In genomic region chr5:151150484-151151262, GRCh38 we compare ENCODE assay signal across 8 cellular contexts. TPM values are rescaled to one million over a fixed set of nuclear protein-coding genes. Genes with fewer than 3 reads are reported as not detected.
A peak's percentile ranks its signal among the peaks of the same experiment; 100 is the strongest.
DNase-seq lines count a peak whose midpoint lies in the region; ATAC-seq and TF ChIP-seq lines count a peak whose summit lies in the region.

No MANE protein-coding gene starts in this region.

- H3K27ac Mint-ChIP-seq in stimulated activated memory B cell treated with anti-CD40 and anti-IgM and Interleukin-4, amounts not matched to agents 10 μg/mL and 1 μg/mL and 100 μg/mL, for 72 hours = peak overlapping the region; percentile 99
- no peak overlapping the region for H3K27ac Mint-ChIP-seq in Calu3 (ENCODE audit: unreplicated experiment)

- no peaks in the 10 kb centered on the region for H3K9me3 ChIP-seq in mesodermal cell (ENCODE audit: control insufficient read depth, low read length)

- H3K36me3 ChIP-seq in mesodermal cell (ENCODE audit: control insufficient read depth, insufficient read depth, low read length) = peaks cover 72% of the 10 kb centered on the region

- H3K27me3 Mint-ChIP-seq in stimulated activated memory B cell treated with anti-CD40 and anti-IgM and Interleukin-4, amounts not matched to agents 10 μg/mL and 1 μg/mL and 100 μg/mL, for 72 hours = no peaks in the 10 kb centered on the region
- H3K27me3 Mint-ChIP-seq in Calu3 (ENCODE audit: unreplicated experiment) = no peaks in the 10 kb centered on the region

- H3K27ac ChIP-seq in mesodermal cell (ENCODE audit: low read depth, low read length, severe bottlenecking) = peak overlapping the region; percentile 77

- intact Hi-C loops in Calu3 (cut with micrococcal nuclease; ENCODE audit: unreplicated experiment) = no loop called here

- H3K4me3 ChIP-seq in cardiac fibroblast (replicated peaks in 1 of 2; ENCODE audit: low read depth in 2 of 2, low read length in 2 of 2) (no peak overlapping the region), mesodermal cell (ENCODE audit: extremely low read depth, insufficient read depth, low read length, poor library complexity, severe bottlenecking) (no peak overlapping the region)

- no TSS peak for BruUV-seq in Calu3 (replicated peaks; lab: Mats Ljungman, UMichigan)

- peaks cover 25% of the 10 kb centered on the region for H3K4me1 ChIP-seq in mesodermal cell (ENCODE audit: control insufficient read depth, insufficient read depth, low read length, poor library complexity, severe bottlenecking)

- no peaks in the 10 kb centered on the region for H3K9me3 Mint-ChIP-seq in stimulated activated memory B cell treated with anti-CD40 and anti-IgM and Interleukin-4, amounts not matched to agents 10 μg/mL and 1 μg/mL and 100 μg/mL, for 72 hours
- no peaks in the 10 kb centered on the region for H3K9me3 Mint-ChIP-seq in Calu3 (ENCODE audit: low read depth, unreplicated experiment)

- peak overlapping the region; percentile 64 for H3K4me3 Mint-ChIP-seq in stimulated activated memory B cell treated with anti-CD40 and anti-IgM and Interleukin-4, amounts not matched to agents 10 μg/mL and 1 μg/mL and 100 μg/mL, for 72 hours
- no peak overlapping the region for H3K4me3 Mint-ChIP-seq in Calu3 (ENCODE audit: low read depth, unreplicated experiment)

- DNase-seq in AG08396 (ENCODE audit: low spot score) = peak; percentile 36
- peak in 4 of 5 experiments; percentile 30 to 90 (median 70) for DNase-seq in T-helper 2 cell
- DNase-seq in cardiac fibroblast (ENCODE audit: low read depth in 2 of 2) = peak; percentile 36 to 60
- no peak for DNase-seq in Calu3

- CTCF ChIA-PET in Calu3 (lab: Charles Lee) = interaction anchor here (0.7 to 2.5 kb wide), 4 partner anchors 13 to 274 kb away, joined by 3 to 10 read pairs (median 3); no protein-coding TSS in a partner anchor

- peaks cover 100% of the 10 kb centered on the region for H3K4me1 Mint-ChIP-seq in stimulated activated memory B cell treated with anti-CD40 and anti-IgM and Interleukin-4, amounts not matched to agents 10 μg/mL and 1 μg/mL and 100 μg/mL, for 72 hours
- no peaks in the 10 kb centered on the region for H3K4me1 Mint-ChIP-seq in Calu3 (ENCODE audit: low read depth, unreplicated experiment)

- ATAC-seq in GM18907 (IDR thresholded peaks at IDR 0.05; ENCODE audit: unreplicated experiment) (peak; percentile 50), HG03196 (IDR thresholded peaks at IDR 0.05; ENCODE audit: unreplicated experiment) (peak; percentile 43)
- ATAC-seq in stimulated activated memory B cell treated with anti-CD40 and anti-IgM and Interleukin-4, amounts not matched to agents 10 μg/mL and 1 μg/mL and 100 μg/mL, for 72 hours = peak; percentile 68

- 85 to 94% methylated on average over 2 to 5 of the region's 5 CpGs for WGBS in mesodermal cell (ENCODE audit: insufficient coverage in 2 of 2), 2 experiments

- TF ChIP-seq CTCF in cardiac fibroblast (IDR thresholded peaks at IDR 0.05; ENCODE audit: low read depth, low read length) (no peak), Calu3 (IDR thresholded peaks at IDR 0.05; ENCODE audit: unreplicated experiment) (no peak)

- peaks cover 57% of the 10 kb centered on the region for H3K36me3 Mint-ChIP-seq in stimulated activated memory B cell treated with anti-CD40 and anti-IgM and Interleukin-4, amounts not matched to agents 10 μg/mL and 1 μg/mL and 100 μg/mL, for 72 hours
- H3K36me3 Mint-ChIP-seq in Calu3 (ENCODE audit: insufficient read depth, unreplicated experiment) = no peaks in the 10 kb centered on the region

RNA-seq across cellular contexts. Expression of gene ANXA6, which starts 6.9 kb away (rescaled TPM):
- 276 TPM for polyA plus RNA-seq in mesodermal cell (2013, experiment 1 of 2)
- polyA plus RNA-seq in mesodermal cell (2013, experiment 2 of 2) = 266 TPM
- 12.5 and 16.4 TPM in 2 replicates for total RNA-seq in Calu3 (2022)
